In genomic region chr20:35582131-35582530, GRCh38 we compare ENCODE assay signal across 33 cellular contexts. TPM values are rescaled to one million over a fixed set of nuclear protein-coding genes. Genes with fewer than 3 reads are reported as not detected.
"Had no signal": no experiment of that assay in that cellular context is flagged by ENCODE, and none has a peak within 500 bp of the region (broad histone marks: within the 10 kb centered on the region; RNA-seq: fewer than 3 reads in every experiment).

No MANE protein-coding gene starts in this region.

- H3K9me3 ChIP-seq: colonic mucosa, esophagus squamous epithelium, gastrocnemius medialis, mucosa of descending colon had no signal

- H3K27me3 ChIP-seq: colonic mucosa, esophagus squamous epithelium, gastrocnemius medialis, heart right ventricle, left lung had no signal

- H3K4me1 ChIP-seq: colonic mucosa, gastrocnemius medialis, heart right ventricle, left lung, lower lobe of right lung had no signal

- FAIRE-seq: endometrium, islet of Langerhans, keratinocyte had no signal

- H3K36me3 ChIP-seq: colonic mucosa, esophagus squamous epithelium, gastrocnemius medialis, heart right ventricle, left lung, lower lobe of right lung had no signal

- H3K4me3 ChIP-seq: colonic mucosa, esophagus squamous epithelium, gastrocnemius medialis, heart right ventricle, left lung, lower lobe of right lung, mucosa of descending colon had no signal

- ATAC-seq: effector memory CD8-positive, alpha-beta T cell; esophagus mucosa; gastrocnemius medialis; heart right ventricle; left lung; left ventricle myocardium superior; lower lobe of right lung; mucosa of descending colon had no signal

- H3K27ac ChIP-seq: colonic mucosa, epithelial cell of prostate, esophagus squamous epithelium, gastrocnemius medialis, heart right ventricle, left lung, lower lobe of right lung had no signal

- DNase-seq: colonic mucosa; cortex of kidney; effector CD8-positive, alpha-beta T cell; effector memory CD8-positive, alpha-beta T cell; endodermal cell; erythroblast; esophagus squamous epithelium; foreskin fibroblast; foreskin melanocyte; gastrocnemius medialis; glutamatergic neuron; head of caudate nucleus; heart right ventricle; hippocampal formation; kidney glomerular epithelial cell; left ventricle myocardium superior; lower lobe of right lung; mesenchymal stem cell; mucosa of descending colon; naive B cell had no signal

RNA-seq across cellular contexts. Expression of gene C20orf173, which starts 52.7 kb away (rescaled TPM):
- total RNA-seq: colonic mucosa, dermis microvascular lymphatic vessel endothelial cell, endodermal cell, esophagus mucosa, esophagus squamous epithelium, gastrocnemius medialis, glomerular endothelial cell, heart right ventricle, left lung, left ventricle myocardium superior, lower leg skin, lower lobe of right lung, lung microvascular endothelial cell, mesenteric fat pad, mesothelial cell of epicardium, mucosa of descending colon, myocyte had no signal
- polyA plus RNA-seq: heart right ventricle, keratinocyte had no signal
